ENCODE assay signal across 1 cellular context in the genomic region with DNA sequence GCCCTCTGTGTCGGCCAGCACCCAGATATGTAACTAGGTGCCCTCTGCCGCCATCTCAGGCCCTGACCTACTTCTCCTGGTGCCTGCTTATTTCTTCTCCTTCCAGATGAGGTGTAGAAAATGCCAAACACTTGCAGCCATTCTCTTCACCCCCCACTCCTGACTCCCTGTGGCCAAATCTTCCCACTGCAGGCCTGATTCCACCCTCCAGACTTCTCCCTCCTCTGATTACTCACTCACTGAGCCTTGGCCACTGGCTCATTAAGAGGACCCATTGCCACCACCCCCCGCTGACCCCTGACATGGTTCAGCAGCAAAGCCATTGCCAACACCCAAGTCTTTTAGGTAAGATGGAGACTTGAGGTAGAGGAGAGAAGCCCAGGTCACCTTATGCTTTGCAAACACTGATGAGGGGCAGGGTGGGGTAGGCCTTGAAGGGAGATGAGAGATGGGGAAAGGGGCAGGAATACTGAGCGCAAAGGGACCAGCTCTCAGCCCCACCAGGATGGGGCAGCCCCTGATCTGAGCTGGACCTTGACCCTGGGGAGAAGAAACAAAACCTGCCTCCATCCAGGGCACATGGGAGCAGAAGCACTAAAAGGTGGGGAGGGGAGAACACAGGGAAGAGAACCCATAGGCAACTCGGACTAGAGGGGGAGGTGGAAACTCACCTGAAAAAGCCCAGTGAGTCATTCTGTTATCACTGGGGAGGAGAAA.
TF ChIP-seq lines count a peak whose summit lies in the region.

No MANE protein-coding gene starts in this region.

TF ChIP-seq in H1, 55 proteins besides CTCF, POLR2A, EP300 and RAD21:
- TF ChIP-seq PHF8 (conservative IDR thresholded peaks at IDR 0.05; ENCODE audit: low read depth, low read length), result no peak
- TF ChIP-seq TBP (IDR thresholded peaks at IDR 0.05; ENCODE audit: low read depth, low read length), result no peak
- no peak for TF ChIP-seq CTBP2 (IDR thresholded peaks at IDR 0.05; ENCODE audit: borderline replicate concordance, insufficient read depth, insufficient read length, low read length)
- TF ChIP-seq ASH2L (IDR thresholded peaks at IDR 0.05; ENCODE audit: low read length), result no peak
- no peak for TF ChIP-seq EGR1 (IDR thresholded peaks at IDR 0.05; ENCODE audit: borderline replicate concordance, low read depth, low read length)
- TF ChIP-seq, protein P1, sequence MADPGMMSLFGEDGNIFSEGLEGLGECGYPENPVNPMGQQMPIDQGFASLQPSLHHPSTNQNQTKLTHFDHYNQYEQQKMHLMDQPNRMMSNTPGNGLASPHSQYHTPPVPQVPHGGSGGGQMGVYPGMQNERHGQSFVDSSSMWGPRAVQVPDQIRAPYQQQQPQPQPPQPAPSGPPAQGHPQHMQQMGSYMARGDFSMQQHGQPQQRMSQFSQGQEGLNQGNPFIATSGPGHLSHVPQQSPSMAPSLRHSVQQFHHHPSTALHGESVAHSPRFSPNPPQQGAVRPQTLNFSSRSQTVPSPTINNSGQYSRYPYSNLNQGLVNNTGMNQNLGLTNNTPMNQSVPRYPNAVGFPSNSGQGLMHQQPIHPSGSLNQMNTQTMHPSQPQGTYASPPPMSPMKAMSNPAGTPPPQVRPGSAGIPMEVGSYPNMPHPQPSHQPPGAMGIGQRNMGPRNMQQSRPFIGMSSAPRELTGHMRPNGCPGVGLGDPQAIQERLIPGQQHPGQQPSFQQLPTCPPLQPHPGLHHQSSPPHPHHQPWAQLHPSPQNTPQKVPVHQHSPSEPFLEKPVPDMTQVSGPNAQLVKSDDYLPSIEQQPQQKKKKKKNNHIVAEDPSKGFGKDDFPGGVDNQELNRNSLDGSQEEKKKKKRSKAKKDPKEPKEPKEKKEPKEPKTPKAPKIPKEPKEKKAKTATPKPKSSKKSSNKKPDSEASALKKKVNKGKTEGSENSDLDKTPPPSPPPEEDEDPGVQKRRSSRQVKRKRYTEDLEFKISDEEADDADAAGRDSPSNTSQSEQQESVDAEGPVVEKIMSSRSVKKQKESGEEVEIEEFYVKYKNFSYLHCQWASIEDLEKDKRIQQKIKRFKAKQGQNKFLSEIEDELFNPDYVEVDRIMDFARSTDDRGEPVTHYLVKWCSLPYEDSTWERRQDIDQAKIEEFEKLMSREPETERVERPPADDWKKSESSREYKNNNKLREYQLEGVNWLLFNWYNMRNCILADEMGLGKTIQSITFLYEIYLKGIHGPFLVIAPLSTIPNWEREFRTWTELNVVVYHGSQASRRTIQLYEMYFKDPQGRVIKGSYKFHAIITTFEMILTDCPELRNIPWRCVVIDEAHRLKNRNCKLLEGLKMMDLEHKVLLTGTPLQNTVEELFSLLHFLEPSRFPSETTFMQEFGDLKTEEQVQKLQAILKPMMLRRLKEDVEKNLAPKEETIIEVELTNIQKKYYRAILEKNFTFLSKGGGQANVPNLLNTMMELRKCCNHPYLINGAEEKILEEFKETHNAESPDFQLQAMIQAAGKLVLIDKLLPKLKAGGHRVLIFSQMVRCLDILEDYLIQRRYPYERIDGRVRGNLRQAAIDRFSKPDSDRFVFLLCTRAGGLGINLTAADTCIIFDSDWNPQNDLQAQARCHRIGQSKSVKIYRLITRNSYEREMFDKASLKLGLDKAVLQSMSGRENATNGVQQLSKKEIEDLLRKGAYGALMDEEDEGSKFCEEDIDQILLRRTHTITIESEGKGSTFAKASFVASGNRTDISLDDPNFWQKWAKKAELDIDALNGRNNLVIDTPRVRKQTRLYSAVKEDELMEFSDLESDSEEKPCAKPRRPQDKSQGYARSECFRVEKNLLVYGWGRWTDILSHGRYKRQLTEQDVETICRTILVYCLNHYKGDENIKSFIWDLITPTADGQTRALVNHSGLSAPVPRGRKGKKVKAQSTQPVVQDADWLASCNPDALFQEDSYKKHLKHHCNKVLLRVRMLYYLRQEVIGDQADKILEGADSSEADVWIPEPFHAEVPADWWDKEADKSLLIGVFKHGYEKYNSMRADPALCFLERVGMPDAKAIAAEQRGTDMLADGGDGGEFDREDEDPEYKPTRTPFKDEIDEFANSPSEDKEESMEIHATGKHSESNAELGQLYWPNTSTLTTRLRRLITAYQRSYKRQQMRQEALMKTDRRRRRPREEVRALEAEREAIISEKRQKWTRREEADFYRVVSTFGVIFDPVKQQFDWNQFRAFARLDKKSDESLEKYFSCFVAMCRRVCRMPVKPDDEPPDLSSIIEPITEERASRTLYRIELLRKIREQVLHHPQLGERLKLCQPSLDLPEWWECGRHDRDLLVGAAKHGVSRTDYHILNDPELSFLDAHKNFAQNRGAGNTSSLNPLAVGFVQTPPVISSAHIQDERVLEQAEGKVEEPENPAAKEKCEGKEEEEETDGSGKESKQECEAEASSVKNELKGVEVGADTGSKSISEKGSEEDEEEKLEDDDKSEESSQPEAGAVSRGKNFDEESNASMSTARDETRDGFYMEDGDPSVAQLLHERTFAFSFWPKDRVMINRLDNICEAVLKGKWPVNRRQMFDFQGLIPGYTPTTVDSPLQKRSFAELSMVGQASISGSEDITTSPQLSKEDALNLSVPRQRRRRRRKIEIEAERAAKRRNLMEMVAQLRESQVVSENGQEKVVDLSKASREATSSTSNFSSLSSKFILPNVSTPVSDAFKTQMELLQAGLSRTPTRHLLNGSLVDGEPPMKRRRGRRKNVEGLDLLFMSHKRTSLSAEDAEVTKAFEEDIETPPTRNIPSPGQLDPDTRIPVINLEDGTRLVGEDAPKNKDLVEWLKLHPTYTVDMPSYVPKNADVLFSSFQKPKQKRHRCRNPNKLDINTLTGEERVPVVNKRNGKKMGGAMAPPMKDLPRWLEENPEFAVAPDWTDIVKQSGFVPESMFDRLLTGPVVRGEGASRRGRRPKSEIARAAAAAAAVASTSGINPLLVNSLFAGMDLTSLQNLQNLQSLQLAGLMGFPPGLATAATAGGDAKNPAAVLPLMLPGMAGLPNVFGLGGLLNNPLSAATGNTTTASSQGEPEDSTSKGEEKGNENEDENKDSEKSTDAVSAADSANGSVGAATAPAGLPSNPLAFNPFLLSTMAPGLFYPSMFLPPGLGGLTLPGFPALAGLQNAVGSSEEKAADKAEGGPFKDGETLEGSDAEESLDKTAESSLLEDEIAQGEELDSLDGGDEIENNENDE (IDR thresholded peaks at IDR 0.05; ENCODE audit: insufficient replicate concordance, low read length), result no peak
- TF ChIP-seq BRCA1 (IDR thresholded peaks at IDR 0.05; ENCODE audit: low read depth, low read length), result no peak
